ENCODE assay signal across 1 cellular context in genomic region chr4:145944886-145945285, GRCh38.
TF ChIP-seq lines count a peak whose summit lies in the region.

No MANE protein-coding gene starts in this region.

TF ChIP-seq in IMR-90, 13 proteins besides CTCF, POLR2A, EP300 and RAD21 (continued from another document):
- no peak for TF ChIP-seq RFX5 (IDR thresholded peaks at IDR 0.05; ENCODE audit: low read depth, low read length)
- no peak for TF ChIP-seq BHLHE40 (IDR thresholded peaks at IDR 0.05; ENCODE audit: low read depth, low read length)
- TF ChIP-seq CEBPB (IDR thresholded peaks at IDR 0.05; ENCODE audit: low read depth, low read length), result peak; percentile 39; the same call in 1 of the 2 replicates
- no peak for TF ChIP-seq MAZ (IDR thresholded peaks at IDR 0.05; ENCODE audit: borderline replicate concordance, low read depth, low read length)
- TF ChIP-seq ELK1 (IDR thresholded peaks at IDR 0.05; ENCODE audit: borderline replicate concordance, low read depth, low read length), result no peak
- TF ChIP-seq NFE2L2 (IDR thresholded peaks at IDR 0.05; ENCODE audit: low read depth, low read length), result no peak
